Comparison of ENCODE assay signal across 13 cellular contexts in genomic region chr4:169033660-169034059, GRCh38. TPM values are rescaled to one million over a fixed set of nuclear protein-coding genes. Genes with fewer than 3 reads are reported as not detected.
DNase-seq lines count a peak whose midpoint lies in the region; ATAC-seq, FAIRE-seq and TF ChIP-seq lines count a peak whose summit lies in the region.
"Had no signal": no experiment of that assay in that cellular context is flagged by ENCODE, and none has a peak within 500 bp of the region (broad histone marks: within the 10 kb centered on the region; RNA-seq: fewer than 3 reads in every experiment).

No MANE protein-coding gene starts in this region.

- H3K9me2 ChIP-seq in Karpas-422 (replicated peaks; ENCODE audit: insufficient read depth, low read length): no peaks in the 10 kb centered on the region

- no peak overlapping the region for H2AFZ ChIP-seq in Karpas-422 (ENCODE audit: low read length)

- H4K20me1 ChIP-seq in Karpas-422 (ENCODE audit: insufficient read depth, low read depth, low read length): no peaks in the 10 kb centered on the region

- H3K4me2 ChIP-seq in Karpas-422 (ENCODE audit: low read depth, low read length, poor library complexity, severe bottlenecking): peak overlapping the region; percentile 15

- DNase-seq in NCI-H526 (lab: John Stamatoyannopoulos, UW) (peak; percentile 14 to 47), NCI-H526 treated with DMSO at 0.1 percent for 48 hours (lab: John Stamatoyannopoulos, UW) (no peak), Karpas-422 (peak; percentile 51), WERI-Rb-1 (peak; percentile 50), mucosa of descending colon (no peak), GM12892 (ENCODE audit: insufficient read length) (no peak)
- DNase-seq in activated T-cell treated with anti-CD3 and anti-CD28 coated beads, Interleukin-2, amount 50 U/mL, for 48 hours: no peak
- DNase-seq: activated CD4-positive, alpha-beta T cell treated with anti-CD3 and anti-CD28 coated beads, Interleukin-2, amount 50 U/mL, for 48 hours; immature natural killer cell; natural killer cell; T-cell; tibial artery had no signal

- no peaks in the 10 kb centered on the region for H3K9me3 ChIP-seq in Karpas-422 (ENCODE audit: low read length)
- peaks cover 2% of the 10 kb centered on the region for H3K9me3 ChIP-seq in WERI-Rb-1 (ENCODE audit: severe bottlenecking)
- no peaks in the 10 kb centered on the region for H3K9me3 ChIP-seq in mucosa of descending colon
- H3K9me3 ChIP-seq: tibial artery had no signal

- H3K27ac ChIP-seq in Karpas-422 (ENCODE audit: low read length) (no peak overlapping the region), WERI-Rb-1 (no peak overlapping the region)
- H3K27ac ChIP-seq: tibial artery had no signal

- no peak overlapping the region for H3K9ac ChIP-seq in Karpas-422 (ENCODE audit: low read length)

- intact Hi-C loops in mucosa of descending colon (cut with DNase I, micrococcal nuclease): no loop called here

- H3K4me3 ChIP-seq in Karpas-422 (ENCODE audit: low read length): no peak overlapping the region
- no peak overlapping the region for H3K4me3 ChIP-seq in WERI-Rb-1 (ENCODE audit: low read depth, low read length)
- no peak overlapping the region for H3K4me3 ChIP-seq in mucosa of descending colon
- H3K4me3 ChIP-seq: tibial artery had no signal

- TF ChIP-seq CTCF in WERI-Rb-1 (IDR thresholded peaks at IDR 0.05; ENCODE audit: low read depth, low read length): no peak
- TF ChIP-seq CTCF in mucosa of descending colon (IDR thresholded peaks at IDR 0.05): no peak

- H3K27me3 ChIP-seq in Karpas-422 (ENCODE audit: low read length) (no peaks in the 10 kb centered on the region), WERI-Rb-1 (ENCODE audit: insufficient read depth, low read depth, severe bottlenecking) (no peaks in the 10 kb centered on the region)
- H3K27me3 ChIP-seq: tibial artery had no signal

- no peak for TF ChIP-seq POLR2A in GM12892 (IDR thresholded peaks at IDR 0.05; ENCODE audit: low read depth, low read length)

- no peaks in the 10 kb centered on the region for H3K36me3 ChIP-seq in Karpas-422 (ENCODE audit: insufficient read depth, low read length)
- no peaks in the 10 kb centered on the region for H3K36me3 ChIP-seq in WERI-Rb-1
- H3K36me3 ChIP-seq in mucosa of descending colon (ENCODE audit: low read depth): no peaks in the 10 kb centered on the region
- H3K36me3 ChIP-seq: tibial artery had no signal

- H3K4me1 ChIP-seq in Karpas-422 (ENCODE audit: low read length): no peaks in the 10 kb centered on the region
- no peaks in the 10 kb centered on the region for H3K4me1 ChIP-seq in mucosa of descending colon (ENCODE audit: low read depth)
- H3K4me1 ChIP-seq: tibial artery had no signal

- no peak for FAIRE-seq in GM12892 (lab: Jason Lieb, UNC)

- ATAC-seq in mucosa of descending colon (peak; percentile 33), HG03521 (IDR thresholded peaks at IDR 0.05; ENCODE audit: unreplicated experiment) (no peak)
- ATAC-seq: natural killer cell, T-cell had no signal

- H3K79me2 ChIP-seq in Karpas-422 (ENCODE audit: low read length): no peaks in the 10 kb centered on the region

RNA-seq across cellular contexts. Expression of gene CBR4, which starts 23.6 kb away (rescaled TPM):
- 23.1 and 25.7 TPM in 2 replicates for total RNA-seq in Karpas-422 (2014; rRNA removed; shearing (Covaris generic); ENCODE audit: low replicate concordance)
- total RNA-seq in mucosa of descending colon: 10 to 100 TPM; 20.9 to 33.6 (median 30.2) TPM
- polyA plus RNA-seq in GM12892 (2012; ENCODE audit: missing spikeins): 24.5 TPM

Comparison
In these comparisons a context has a peak if more than half of its experiments do, and no peak if none do; other contexts are left out.
1. DNase-seq: peak in NCI-H526 (2 of 2), Karpas-422 (single experiment) and WERI-Rb-1 (single experiment); none in NCI-H526 treated with DMSO at 0.1 percent for 48 hours (single experiment), mucosa of descending colon (0 of 3), GM12892 (single experiment) and activated T-cell treated with anti-CD3 and anti-CD28 coated beads, Interleukin-2, amount 50 U/mL, for 48 hours (0 of 2).